In the genomic region with DNA sequence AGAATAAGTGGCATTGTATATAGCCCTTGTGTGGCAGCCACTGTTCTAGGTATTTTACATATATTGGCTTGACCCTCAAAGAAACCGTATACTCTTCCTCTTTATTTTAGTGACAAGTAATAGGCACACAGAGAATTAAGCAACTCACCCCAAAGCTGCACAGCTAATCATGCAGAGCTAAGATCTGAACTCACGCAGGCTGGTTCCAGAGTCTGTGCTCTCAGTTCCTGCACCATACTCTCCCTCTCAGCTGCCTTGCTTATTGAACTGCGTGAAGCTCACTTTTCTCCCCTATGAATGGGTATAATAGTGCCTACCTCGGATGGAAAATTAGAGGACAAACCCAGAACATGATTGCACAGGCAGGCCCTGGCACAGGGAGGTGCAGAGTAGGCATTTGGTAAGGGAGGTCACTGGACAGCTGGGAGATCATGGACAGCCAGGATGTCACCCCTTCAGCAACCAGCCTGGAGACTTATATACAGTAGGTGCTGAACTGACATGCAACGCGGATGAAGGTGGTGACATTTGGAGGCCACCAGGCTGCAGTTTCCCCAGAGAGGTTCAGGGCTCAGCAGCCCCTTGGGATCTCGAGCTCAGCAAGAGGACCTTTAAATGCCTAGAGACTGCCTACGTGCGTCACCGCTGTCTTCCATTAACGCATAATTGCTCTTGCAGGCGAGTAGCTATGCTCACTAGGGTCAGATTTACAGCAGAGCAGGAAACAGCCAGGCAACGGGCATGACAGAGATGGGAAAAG, we compare ENCODE assay signal across 25 cellular contexts.
DNase-seq lines count a peak whose midpoint lies in the region; ATAC-seq, FAIRE-seq and TF ChIP-seq lines count a peak whose summit lies in the region.
"Had no signal": no experiment of that assay in that cellular context is flagged by ENCODE, and none has a peak within 500 bp of the region (broad histone marks: within the 10 kb centered on the region; RNA-seq: fewer than 3 reads in every experiment).

No MANE protein-coding gene starts in this region.

- no peaks in the 10 kb centered on the region for H3K27me3 Mint-ChIP-seq in stimulated activated naive B cell treated with anti-CD40 and anti-IgM and Interleukin-4, amounts not matched to agents 10 μg/mL and 1 μg/mL and 100 μg/mL, for 72 hours
- no peaks in the 10 kb centered on the region for H3K27me3 Mint-ChIP-seq in activated T-helper 17 cell treated with anti-CD3 and anti-CD28 coated beads, Interleukin-2, amount 50 U/mL, for 72 hours
- H3K27me3 Mint-ChIP-seq: activated CD4-positive, alpha-beta memory T cell treated with anti-CD3 and anti-CD28 coated beads for 36 hours had no signal

- H3K23me2 ChIP-seq in H1 (ENCODE audit: low read depth, low read length): no peaks in the 10 kb centered on the region

- H3K9me3 ChIP-seq in H1 (ENCODE audit: insufficient read depth in 2 of 2, low read depth in 1 of 2, low read length in 1 of 2): no peaks in the 10 kb centered on the region
- H3K9me3 ChIP-seq: colonic mucosa, neutrophil, vagina had no signal

- H3K27ac ChIP-seq in H1 (ENCODE audit: low read depth, low read length): no peak overlapping the region
- H3K27ac ChIP-seq: C4-2B, colonic mucosa, hepatocyte, neutrophil, PC-9, vagina had no signal

- no peaks in the 10 kb centered on the region for H3K4me1 ChIP-seq in H1 (replicated peaks in 1 of 4; ENCODE audit: control insufficient read depth in 3 of 4, insufficient read depth in 4 of 4, low read length in 3 of 4)
- H3K4me1 ChIP-seq: colonic mucosa, vagina had no signal

- intact Hi-C loops in Right ventricle myocardium superior (cut with DNase I) (loop anchor here (10.0 kb wide), 1 partner anchor 74 kb away; the partner anchor contains the start of gene TP53I11), cardiac septum (cut with DNase I) (loop anchor here (5.0 kb wide), 2 partner anchors 58 to 82 kb away; no protein-coding TSS in a partner anchor)

- no peak overlapping the region for H3K9ac ChIP-seq in H1 (replicated peaks in 1 of 4; ENCODE audit: extremely low read depth in 1 of 4, low read depth in 3 of 4, low read length in 3 of 4)

- H3K4me2 ChIP-seq in H1 (ENCODE audit: insufficient read depth in 1 of 2, low read depth in 2 of 2, low read length in 2 of 2): no peak overlapping the region
- H3K4me2 ChIP-seq: GM23338, hepatocyte, PC-9 had no signal

- no peaks in the 10 kb centered on the region for H3K36me3 ChIP-seq in H1 (ENCODE audit: control insufficient read depth in 2 of 4, insufficient read depth in 4 of 4, low read length in 3 of 4)
- H3K36me3 ChIP-seq: colonic mucosa, neutrophil, spleen, vagina had no signal

- H4K91ac ChIP-seq in H1 (replicated peaks; ENCODE audit: insufficient read length, low read length): no peak overlapping the region

- no peak for TF ChIP-seq EP300 in H1 (IDR thresholded peaks at IDR 0.05; ENCODE audit: borderline replicate concordance in 1 of 2, low read depth in 2 of 2, low read length in 2 of 2)

- POLR2A ChIA-PET in H1 (lab: Charles Lee; ENCODE audit: partially characterized antibody): interaction anchor here (1.4 kb wide), 1 partner anchor 53 kb away, joined by 3 read pairs; no protein-coding TSS in a partner anchor

- H3K18ac ChIP-seq in H1 (ENCODE audit: extremely low read depth, low read length): no peak overlapping the region

- H3K27me3 ChIP-seq in H1 (replicated peaks in 1 of 4; ENCODE audit: control insufficient read depth in 3 of 4, extremely low read depth in 1 of 4, insufficient read depth in 3 of 4, low read length in 3 of 4): no peaks in the 10 kb centered on the region
- H3K27me3 ChIP-seq: colonic mucosa, spleen, vagina had no signal

- WGBS in H1 (ENCODE audit: extremely low coverage in 1 of 2, insufficient coverage in 1 of 2, insufficient read length in 1 of 2, insufficient replicate concordance in 2 of 2, low coverage in 1 of 2, low lambda C conversion rate in 2 of 2, missing lambda C conversion rate in 1 of 2), 2 experiments: 89% methylated on average over 13 of the region's 13 CpGs; no CpG with 5 or more reads in 1 of the 2 experiments

- H3K9me3 Mint-ChIP-seq in stimulated activated naive B cell treated with anti-CD40 and anti-IgM and Interleukin-4, amounts not matched to agents 10 μg/mL and 1 μg/mL and 100 μg/mL, for 72 hours: peaks cover 7 to 9% of the 10 kb centered on the region in 2 donors
- H3K9me3 Mint-ChIP-seq in activated T-helper 17 cell treated with anti-CD3 and anti-CD28 coated beads, Interleukin-2, amount 50 U/mL, for 72 hours: no peaks in the 10 kb centered on the region
- H3K9me3 Mint-ChIP-seq: activated CD4-positive, alpha-beta memory T cell treated with anti-CD3 and anti-CD28 coated beads for 36 hours; GM23338 had no signal

- H2BK120ac ChIP-seq in H1 (replicated peaks; ENCODE audit: low read depth, low read length): no peak overlapping the region

- peaks cover 7 to 11% of the 10 kb centered on the region in 2 donors for H3K36me3 Mint-ChIP-seq in stimulated activated naive B cell treated with anti-CD40 and anti-IgM and Interleukin-4, amounts not matched to agents 10 μg/mL and 1 μg/mL and 100 μg/mL, for 72 hours
- H3K36me3 Mint-ChIP-seq in activated T-helper 17 cell treated with anti-CD3 and anti-CD28 coated beads, Interleukin-2, amount 50 U/mL, for 72 hours (ENCODE audit: low read depth): no peaks in the 10 kb centered on the region
- H3K36me3 Mint-ChIP-seq: activated CD4-positive, alpha-beta memory T cell treated with anti-CD3 and anti-CD28 coated beads for 36 hours had no signal

- no peak overlapping the region for H3K4ac ChIP-seq in H1 (replicated peaks; ENCODE audit: insufficient read length, low read depth, low read length)

- 0 out of 2 replicates have a peak overlapping the region, but pooled peaks have one; percentile 62 for H2BK15ac ChIP-seq in H1 (ENCODE audit: low read length)

- H3K27ac Mint-ChIP-seq in stimulated activated naive B cell treated with anti-CD40 and anti-IgM and Interleukin-4, amounts not matched to agents 10 μg/mL and 1 μg/mL and 100 μg/mL, for 72 hours: peak overlapping the region; percentile 96
- no peak overlapping the region for H3K27ac Mint-ChIP-seq in activated T-helper 17 cell treated with anti-CD3 and anti-CD28 coated beads, Interleukin-2, amount 50 U/mL, for 72 hours
- H3K27ac Mint-ChIP-seq: activated CD4-positive, alpha-beta memory T cell treated with anti-CD3 and anti-CD28 coated beads for 36 hours; GM23338 had no signal

- TF ChIP-seq POLR2A in H1 (IDR thresholded peaks at IDR 0.05; ENCODE audit: control extremely low read depth in 1 of 2, low read depth in 2 of 2, low read length in 2 of 2): no peak

- H2BK20ac ChIP-seq in H1 (ENCODE audit: low read length): no peak overlapping the region

- no peak for DNase-seq in Right ventricle myocardium superior
- DNase-seq in cardiac septum (ENCODE audit: low spot score): no peak
- DNase-seq in NCI-H69 (lab: John Stamatoyannopoulos, UW): peak; percentile 53
- DNase-seq in H1 (ENCODE audit: low read depth in 1 of 2, low spot score in 2 of 2): no peak
- DNase-seq in stimulated activated naive B cell treated with anti-CD40 and anti-IgM and Interleukin-4, amounts not matched to agents 10 μg/mL and 1 μg/mL and 100 μg/mL, for 72 hours: peak; percentile 91
- no peak for DNase-seq in NCI-H2029 (lab: John Stamatoyannopoulos, UW)
- DNase-seq: activated CD4-positive, alpha-beta memory T cell treated with anti-CD3 and anti-CD28 coated beads for 36 hours; activated gamma-delta T cell; colonic mucosa; DMS 273 treated with DMSO at 0.1 percent for 48 hours; KG1; NCI-H1048; NCI-H2081; PC-9; spleen had no signal

- no peaks in the 10 kb centered on the region for H3K79me2 ChIP-seq in H1 (ENCODE audit: control insufficient read depth in 1 of 2, insufficient read depth in 2 of 2, low read length in 2 of 2)
- H3K79me2 ChIP-seq: hepatocyte had no signal

- peaks cover 71 to 93% of the 10 kb centered on the region in 2 donors for H3K4me1 Mint-ChIP-seq in stimulated activated naive B cell treated with anti-CD40 and anti-IgM and Interleukin-4, amounts not matched to agents 10 μg/mL and 1 μg/mL and 100 μg/mL, for 72 hours
- no peaks in the 10 kb centered on the region for H3K4me1 Mint-ChIP-seq in activated T-helper 17 cell treated with anti-CD3 and anti-CD28 coated beads, Interleukin-2, amount 50 U/mL, for 72 hours
- H3K4me1 Mint-ChIP-seq: GM23338 had no signal

- FAIRE-seq in H1 (lab: Jason Lieb, UNC): no peak
- FAIRE-seq: A204.1, GM12878 had no signal

- no peak overlapping the region for H3K56ac ChIP-seq in H1 (replicated peaks; ENCODE audit: insufficient read length, low read depth, low read length)

- no peak overlapping the region for H3K14ac ChIP-seq in H1 (ENCODE audit: insufficient read length)

- no peak overlapping the region for H4K5ac ChIP-seq in H1 (ENCODE audit: insufficient read length, low read depth, low read length)

- TF ChIP-seq RAD21 in H1 (IDR thresholded peaks at IDR 0.05 in 1 of 2, conservative IDR thresholded peaks at IDR 0.05 in 1 of 2; ENCODE audit: low read depth in 2 of 2, low read length in 2 of 2): no peak

- H2AFZ ChIP-seq in H1 (ENCODE audit: low read length): no peak overlapping the region
- H2AFZ ChIP-seq: GM23338, hepatocyte, PC-9 had no signal

- no peak overlapping the region for H2BK12ac ChIP-seq in H1 (ENCODE audit: low read depth, low read length)

- ATAC-seq in Right ventricle myocardium superior (ENCODE audit: poor library complexity): peak; percentile 28
- peak; percentile 77 to 79 for ATAC-seq in stimulated activated naive B cell treated with anti-CD40 and anti-IgM and Interleukin-4, amounts not matched to agents 10 μg/mL and 1 μg/mL and 100 μg/mL, for 72 hours (replicated peaks)
- no peak for ATAC-seq in activated T-helper 17 cell treated with anti-CD3 and anti-CD28 coated beads, Interleukin-2, amount 50 U/mL, for 72 hours (replicated peaks)
- no peak for ATAC-seq in HG03565 (IDR thresholded peaks at IDR 0.05; ENCODE audit: unreplicated experiment)
- ATAC-seq: GM12878, GM23338 had no signal

- no peak overlapping the region for H2BK5ac ChIP-seq in H1 (ENCODE audit: low read depth, low read length)

- peak overlapping the region; percentile 64 to 72 for H3K4me3 Mint-ChIP-seq in stimulated activated naive B cell treated with anti-CD40 and anti-IgM and Interleukin-4, amounts not matched to agents 10 μg/mL and 1 μg/mL and 100 μg/mL, for 72 hours
- no peak overlapping the region for H3K4me3 Mint-ChIP-seq in activated T-helper 17 cell treated with anti-CD3 and anti-CD28 coated beads, Interleukin-2, amount 50 U/mL, for 72 hours
- H3K4me3 Mint-ChIP-seq: activated CD4-positive, alpha-beta memory T cell treated with anti-CD3 and anti-CD28 coated beads for 36 hours; GM23338 had no signal

- H3K23ac ChIP-seq in H1 (ENCODE audit: insufficient read length): no peak overlapping the region

- H3K4me3 ChIP-seq in H1 (ENCODE audit: extremely low read depth in 1 of 4, insufficient read depth in 2 of 4, low read depth in 3 of 4, low read length in 4 of 4): no peak overlapping the region
- H3K4me3 ChIP-seq: colonic mucosa, GM12878, GM23338, hepatocyte, lung, PC-9, spleen, vagina had no signal

- no peaks in the 10 kb centered on the region for H4K20me1 ChIP-seq in H1 (replicated peaks in 1 of 2; ENCODE audit: control insufficient read depth in 1 of 2, insufficient read depth in 2 of 2, low read length in 2 of 2)

- CTCF ChIA-PET in H1 (lab: Charles Lee; ENCODE audit: partially characterized antibody): interaction anchor here (0.6 to 9.4 kb wide), 18 partner anchors 9 to 594 kb away, joined by 3 to 64 read pairs (median 3); no protein-coding TSS in a partner anchor

- H3K79me1 ChIP-seq in H1 (ENCODE audit: low read depth, low read length): no peaks in the 10 kb centered on the region; the same call in none of the 2 replicates

- H2AK5ac ChIP-seq in H1 (ENCODE audit: low read depth, low read length): no peak overlapping the region

- no peak for TF ChIP-seq CTCF in H1 (IDR thresholded peaks at IDR 0.05; ENCODE audit: control extremely low read depth in 1 of 3, insufficient read depth in 1 of 3, low read depth in 1 of 3, low read length in 3 of 3)

- no peak overlapping the region for H4K8ac ChIP-seq in H1 (ENCODE audit: extremely low read depth, insufficient read depth, low read length)

Comparison
In these comparisons a context has a peak if more than half of its experiments do, and no peak if none do; other contexts are left out.
1. ATAC-seq: peak in Right ventricle myocardium superior (single experiment) and stimulated activated naive B cell treated with anti-CD40 and anti-IgM and Interleukin-4, amounts not matched to agents 10 μg/mL and 1 μg/mL and 100 μg/mL, for 72 hours (2 of 2); none in activated T-helper 17 cell treated with anti-CD3 and anti-CD28 coated beads, Interleukin-2, amount 50 U/mL, for 72 hours (single experiment) and HG03565 (single experiment).
2. DNase-seq: peak in NCI-H69 (single experiment) and stimulated activated naive B cell treated with anti-CD40 and anti-IgM and Interleukin-4, amounts not matched to agents 10 μg/mL and 1 μg/mL and 100 μg/mL, for 72 hours (single experiment); none in Right ventricle myocardium superior (single experiment), cardiac septum (single experiment), H1 (0 of 2) and NCI-H2029 (single experiment).